In genomic region chr5:172666251-172666650, GRCh38 we compare ENCODE assay signal across 1 cellular context.
TF ChIP-seq lines count a peak whose summit lies in the region.

No MANE protein-coding gene starts in this region.

TF ChIP-seq in SK-N-SH, 30 proteins besides CTCF, POLR2A, EP300 and RAD21 (continued from another document):
- TF ChIP-seq, protein P1, sequence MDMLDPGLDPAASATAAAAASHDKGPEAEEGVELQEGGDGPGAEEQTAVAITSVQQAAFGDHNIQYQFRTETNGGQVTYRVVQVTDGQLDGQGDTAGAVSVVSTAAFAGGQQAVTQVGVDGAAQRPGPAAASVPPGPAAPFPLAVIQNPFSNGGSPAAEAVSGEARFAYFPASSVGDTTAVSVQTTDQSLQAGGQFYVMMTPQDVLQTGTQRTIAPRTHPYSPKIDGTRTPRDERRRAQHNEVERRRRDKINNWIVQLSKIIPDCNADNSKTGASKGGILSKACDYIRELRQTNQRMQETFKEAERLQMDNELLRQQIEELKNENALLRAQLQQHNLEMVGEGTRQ (IDR thresholded peaks at IDR 0.05; ENCODE audit: borderline replicate concordance, low read depth, low read length), result no peak
- TF ChIP-seq CHD2 (IDR thresholded peaks at IDR 0.05; ENCODE audit: low read length, partially characterized antibody) (no peak), EZH2phosphoT487 (IDR thresholded peaks at IDR 0.05; ENCODE audit: borderline replicate concordance, low read depth) (no peak)
